In genomic region chr4:85420831-85421230, GRCh38 we compare ENCODE assay signal across 17 cellular contexts. TPM values are rescaled to one million over a fixed set of nuclear protein-coding genes. Genes with fewer than 3 reads are reported as not detected.
DNase-seq lines count a peak whose midpoint lies in the region; ATAC-seq, FAIRE-seq and TF ChIP-seq lines count a peak whose summit lies in the region.
"Had no signal": no experiment of that assay in that cellular context is flagged by ENCODE, and none has a peak within 500 bp of the region (broad histone marks: within the 10 kb centered on the region; RNA-seq: fewer than 3 reads in every experiment).

No MANE protein-coding gene starts in this region.

- peak; percentile 53 for ATAC-seq in HG03025 (IDR thresholded peaks at IDR 0.05; ENCODE audit: low FRiP score, unreplicated experiment)
- peak; percentile 54 for ATAC-seq in omental fat pad (ENCODE audit: low FRiP score)
- ATAC-seq: right lobe of liver had no signal

- H3K9me3 Mint-ChIP-seq in astrocyte (ENCODE audit: unreplicated experiment) = no peaks in the 10 kb centered on the region
- peaks cover 2% of the 10 kb centered on the region for H3K9me3 Mint-ChIP-seq in chondrocyte (ENCODE audit: low read depth)
- H3K9me3 Mint-ChIP-seq: neural crest cell had no signal

- H3K27ac Mint-ChIP-seq in astrocyte (ENCODE audit: unreplicated experiment) = no peak overlapping the region
- H3K27ac Mint-ChIP-seq in chondrocyte (ENCODE audit: unreplicated experiment) = no peak overlapping the region

- H3K36me3 Mint-ChIP-seq in astrocyte (ENCODE audit: low read depth, unreplicated experiment) (no peaks in the 10 kb centered on the region), chondrocyte (ENCODE audit: low read depth) (no peaks in the 10 kb centered on the region)

- H3K27me3 Mint-ChIP-seq in astrocyte (ENCODE audit: low read depth, unreplicated experiment) (no peaks in the 10 kb centered on the region), chondrocyte (ENCODE audit: low read depth) (no peaks in the 10 kb centered on the region)

- peak overlapping the region; percentile 26 for H2AFZ ChIP-seq in astrocyte (ENCODE audit: low read depth, low read length)

- no peaks in the 10 kb centered on the region for H4K20me1 ChIP-seq in astrocyte (ENCODE audit: insufficient read depth, low read length)

- no peaks in the 10 kb centered on the region for H3K9me3 ChIP-seq in astrocyte (ENCODE audit: insufficient read depth, low read depth, low read length)
- no peaks in the 10 kb centered on the region for H3K9me3 ChIP-seq in effector memory CD4-positive, alpha-beta T cell (ENCODE audit: control insufficient read depth, low read length)
- H3K9me3 ChIP-seq: right lobe of liver had no signal

- DNase-seq in GM20000 (ENCODE audit: low spot score) (peak; percentile 2), astrocyte (ENCODE audit: low read depth) (no peak), omental fat pad (ENCODE audit: low spot score) (no peak), chondrocyte (ENCODE audit: low spot score) (no peak), nucleus accumbens (lab: John Stamatoyannopoulos, UW) (no peak)
- DNase-seq in stimulated activated CD4-positive, alpha-beta T cell treated with anti-CD3 and anti-CD28 coated beads, Interleukin-1b, Interleukin-23, amount 100 ng/mL, for 48 hours = no peak
- no peak for DNase-seq in effector memory CD4-positive, alpha-beta T cell
- DNase-seq: activated gamma-delta T cell; NCI-H1694; NCI-H510A; right lobe of liver; stimulated activated CD4-positive, alpha-beta T cell treated with anti-CD3 and anti-CD28 coated beads, Interleukin-2, amount 100 ng/mL, for 24 hours; substantia nigra; T-helper 2 cell had no signal

- H3K4me3 ChIP-seq in astrocyte (ENCODE audit: insufficient read depth, low read depth, low read length) = no peak overlapping the region
- H3K4me3 ChIP-seq in effector memory CD4-positive, alpha-beta T cell (ENCODE audit: insufficient read depth, low read depth, low read length, poor library complexity, severe bottlenecking) = no peak overlapping the region
- H3K4me3 ChIP-seq: right lobe of liver had no signal

- no peak for TF ChIP-seq CTCF in GM20000 (IDR thresholded peaks at IDR 0.05; ENCODE audit: extremely low read depth, missing control alignments)
- no peak for TF ChIP-seq CTCF in astrocyte (IDR thresholded peaks at IDR 0.05; ENCODE audit: insufficient read depth, low read depth, low read length)
- no peak for TF ChIP-seq CTCF in omental fat pad (IDR thresholded peaks at IDR 0.05)
- no peak for TF ChIP-seq CTCF in chondrocyte (IDR thresholded peaks at IDR 0.05)

- no peak for FAIRE-seq in astrocyte (lab: Jason Lieb, UNC)
- FAIRE-seq: colon had no signal

- H3K4me3 Mint-ChIP-seq in astrocyte (ENCODE audit: unreplicated experiment) (no peak overlapping the region), chondrocyte (ENCODE audit: unreplicated experiment) (no peak overlapping the region)
- H3K4me3 Mint-ChIP-seq: neural crest cell had no signal

- no peak overlapping the region for H3K4me2 ChIP-seq in astrocyte (ENCODE audit: low read length)

- no peak overlapping the region for H3K9ac ChIP-seq in astrocyte (ENCODE audit: low read length)

- no peaks in the 10 kb centered on the region for H3K79me2 ChIP-seq in astrocyte (ENCODE audit: insufficient read depth, low read length)

- no peaks in the 10 kb centered on the region for H3K4me1 ChIP-seq in astrocyte (ENCODE audit: insufficient read depth, low read length)
- H3K4me1 ChIP-seq in effector memory CD4-positive, alpha-beta T cell (ENCODE audit: control insufficient read depth, insufficient read depth, low read length, poor library complexity, severe bottlenecking) = no peaks in the 10 kb centered on the region
- H3K4me1 ChIP-seq: right lobe of liver had no signal

- H3K36me3 ChIP-seq in astrocyte (ENCODE audit: insufficient read depth, low read length) = no peaks in the 10 kb centered on the region
- no peaks in the 10 kb centered on the region for H3K36me3 ChIP-seq in effector memory CD4-positive, alpha-beta T cell (ENCODE audit: control insufficient read depth, insufficient read depth, low read length)
- H3K36me3 ChIP-seq: right lobe of liver had no signal

- H3K27ac ChIP-seq in astrocyte (ENCODE audit: low read depth, low read length) = no peak overlapping the region
- no peak overlapping the region for H3K27ac ChIP-seq in effector memory CD4-positive, alpha-beta T cell (ENCODE audit: insufficient read depth, low read length, poor library complexity, severe bottlenecking)
- H3K27ac ChIP-seq: right lobe of liver had no signal

- H3K27me3 ChIP-seq in astrocyte (ENCODE audit: insufficient read depth, low read length) = no peaks in the 10 kb centered on the region
- H3K27me3 ChIP-seq in effector memory CD4-positive, alpha-beta T cell (replicated peaks; ENCODE audit: control insufficient read depth, insufficient read depth, low read length, poor library complexity, severe bottlenecking) = no peaks in the 10 kb centered on the region
- H3K27me3 ChIP-seq: right lobe of liver had no signal

- H3K4me1 Mint-ChIP-seq in astrocyte (ENCODE audit: low read depth, unreplicated experiment) (peaks cover 12% of the 10 kb centered on the region), chondrocyte (ENCODE audit: low read depth) (no peaks in the 10 kb centered on the region)

RNA-seq across cellular contexts. Expression of gene ARHGAP24, which starts 54.1 kb away (rescaled TPM):
- total RNA-seq in astrocyte = 1.8 and 2.1 TPM in 2 replicates
- total RNA-seq in omental fat pad = 10 to 100 TPM; 42.3 to 57.2 (median 52.8) TPM
- total RNA-seq in chondrocyte = 21.1 to 22.0 TPM (median 21.6 TPM) in 3 replicates
